ENCODE assay signal across 6 cellular contexts in the genomic region with DNA sequence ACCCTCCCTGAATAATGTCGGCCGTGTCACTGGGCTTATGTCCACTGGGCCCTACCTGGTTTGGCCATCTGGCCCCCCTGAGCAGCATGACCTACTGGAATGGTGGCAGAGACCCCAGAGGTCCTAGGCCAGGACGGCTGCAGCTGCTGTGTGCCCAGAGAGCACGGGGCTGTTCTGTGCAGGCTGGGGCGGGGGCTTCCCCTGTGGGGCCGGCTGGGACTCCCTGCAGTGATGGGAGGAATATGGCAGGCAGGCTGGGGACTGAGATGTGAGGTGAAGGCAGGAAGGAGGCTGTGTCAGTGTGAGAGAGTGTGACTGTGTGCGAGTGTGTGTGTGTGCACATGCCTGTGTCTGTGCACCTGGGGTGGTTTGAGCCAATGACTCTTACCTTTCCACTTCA. TPM values are rescaled to one million over a fixed set of nuclear protein-coding genes. Genes with fewer than 3 reads are reported as not detected.
"Had no signal": no experiment of that assay in that cellular context is flagged by ENCODE, and none has a peak within 500 bp of the region (broad histone marks: within the 10 kb centered on the region; RNA-seq: fewer than 3 reads in every experiment).

No MANE protein-coding gene starts in this region.

RNA-seq across cellular contexts. Expression of gene ZDHHC11B, which starts 55.3 kb away (rescaled TPM):
- total RNA-seq: dermis microvascular lymphatic vessel endothelial cell, fibroblast of villous mesenchyme, foreskin keratinocyte, lung microvascular endothelial cell had no signal
- polyA plus RNA-seq: fibroblast of lung, foreskin keratinocyte, immature natural killer cell had no signal
